In the genomic region with DNA sequence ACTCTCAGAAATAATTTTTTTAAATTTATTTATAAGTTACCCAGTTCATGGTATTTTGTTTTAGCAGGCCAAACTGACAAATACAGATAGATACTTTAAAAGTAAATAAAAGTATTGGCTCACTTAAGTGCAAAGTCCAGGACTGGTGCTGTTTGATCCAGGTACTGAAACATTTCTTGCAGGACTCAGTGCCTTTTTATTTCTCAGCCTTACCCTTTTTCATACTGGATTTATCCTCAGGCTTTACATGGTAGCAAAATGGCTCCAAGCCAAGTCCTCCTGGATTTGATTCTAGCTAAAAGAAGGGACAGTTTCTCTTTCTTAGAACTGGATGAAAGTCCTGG, we compare ENCODE assay signal across 31 cellular contexts.
"Had no signal": no experiment of that assay in that cellular context is flagged by ENCODE, and none has a peak within 500 bp of the region (broad histone marks: within the 10 kb centered on the region; RNA-seq: fewer than 3 reads in every experiment).

No MANE protein-coding gene starts in this region.

- DNase-seq: activated B cell treated with CpG ODN at 0.5 μM for 24 hours; activated CD4-positive, alpha-beta T cell treated with anti-CD3 and anti-CD28 coated beads for 48 hours; activated CD4-positive, alpha-beta T cell treated with anti-CD3 and anti-CD28 coated beads, Interleukin-2, amount 50 U/mL, for 1 hour; activated CD4-positive, alpha-beta T cell treated with anti-CD3 and anti-CD28 coated beads, Interleukin-2, amount 50 U/mL, for 48 hours; activated CD8-positive, alpha-beta memory T cell treated with anti-CD3 and anti-CD28 coated beads for 24 hours; activated CD8-positive, alpha-beta T cell treated with anti-CD3 and anti-CD28 coated beads for 36 hours; activated effector memory CD4-positive, alpha-beta T cell treated with Interleukin-2 at 50 U/mL for 16 hours; activated gamma-delta T cell treated with Interleukin-2 at 50 U/mL for 16 hours; activated naive CD4-positive, alpha-beta T cell treated with anti-CD3 and anti-CD28 coated beads for 36 hours; activated naive CD8-positive, alpha-beta T cell treated with anti-CD3 and anti-CD28 coated beads for 36 hours; activated naive CD8-positive, alpha-beta T cell treated with anti-CD3 and anti-CD28 coated beads, Interleukin-2, amount 50 U/mL, for 24 hours; activated T-cell treated with anti-CD3 and anti-CD28 coated beads, Interleukin-2, amount 50 U/mL, for 4 hours; amygdala; aorta; body of pancreas; caudate nucleus; colonic mucosa; effector CD8-positive, alpha-beta T cell; esophagus squamous epithelium; foreskin melanocyte; heart right ventricle; T1000; WERI-Rb-1 had no signal

- H3K4me1 ChIP-seq: adrenal gland, body of pancreas, colonic mucosa, esophagus squamous epithelium, gastroesophageal sphincter, heart right ventricle had no signal

- H3K79me2 ChIP-seq: hepatocyte had no signal

- ATAC-seq: activated CD4-positive, CD25-positive, alpha-beta regulatory T cell treated with anti-CD3 and anti-CD28 coated beads, Interleukin-2, amount 50 U/mL, for 24 hours; activated CD8-positive, alpha-beta T cell treated with anti-CD3 and anti-CD28 coated beads for 36 hours; activated naive CD8-positive, alpha-beta T cell treated with anti-CD3 and anti-CD28 coated beads, Interleukin-2, amount 50 U/mL, for 24 hours; activated T-cell treated with anti-CD3 and anti-CD28 coated beads, Interleukin-2, amount 50 U/mL, for 4 hours; activated T-helper 17 cell treated with anti-CD3 and anti-CD28 coated beads, Interleukin-2, amount 50 U/mL, for 72 hours; body of pancreas; gastroesophageal sphincter; heart right ventricle had no signal

- FAIRE-seq: endometrium, endothelial cell of umbilical vein had no signal

- H3K9me3 ChIP-seq: colonic mucosa had no signal

- H3K27me3 ChIP-seq: adrenal gland, body of pancreas, colonic mucosa, esophagus squamous epithelium, gastroesophageal sphincter, heart right ventricle, hepatocyte had no signal

- H3K4me3 ChIP-seq: adrenal gland, body of pancreas, colonic mucosa, esophagus squamous epithelium, gastroesophageal sphincter, heart right ventricle, hepatocyte had no signal

- H3K36me3 ChIP-seq: adrenal gland, colonic mucosa, esophagus squamous epithelium, gastroesophageal sphincter, heart right ventricle, WERI-Rb-1 had no signal

- H3K4me2 ChIP-seq: hepatocyte had no signal

- H3K27ac ChIP-seq: adrenal gland, body of pancreas, colonic mucosa, epithelial cell of prostate, esophagus squamous epithelium, gastroesophageal sphincter, heart right ventricle, hepatocyte, WERI-Rb-1 had no signal

- H2AFZ ChIP-seq: hepatocyte had no signal
